Comparison of ENCODE assay signal across 14 cellular contexts in the genomic region with DNA sequence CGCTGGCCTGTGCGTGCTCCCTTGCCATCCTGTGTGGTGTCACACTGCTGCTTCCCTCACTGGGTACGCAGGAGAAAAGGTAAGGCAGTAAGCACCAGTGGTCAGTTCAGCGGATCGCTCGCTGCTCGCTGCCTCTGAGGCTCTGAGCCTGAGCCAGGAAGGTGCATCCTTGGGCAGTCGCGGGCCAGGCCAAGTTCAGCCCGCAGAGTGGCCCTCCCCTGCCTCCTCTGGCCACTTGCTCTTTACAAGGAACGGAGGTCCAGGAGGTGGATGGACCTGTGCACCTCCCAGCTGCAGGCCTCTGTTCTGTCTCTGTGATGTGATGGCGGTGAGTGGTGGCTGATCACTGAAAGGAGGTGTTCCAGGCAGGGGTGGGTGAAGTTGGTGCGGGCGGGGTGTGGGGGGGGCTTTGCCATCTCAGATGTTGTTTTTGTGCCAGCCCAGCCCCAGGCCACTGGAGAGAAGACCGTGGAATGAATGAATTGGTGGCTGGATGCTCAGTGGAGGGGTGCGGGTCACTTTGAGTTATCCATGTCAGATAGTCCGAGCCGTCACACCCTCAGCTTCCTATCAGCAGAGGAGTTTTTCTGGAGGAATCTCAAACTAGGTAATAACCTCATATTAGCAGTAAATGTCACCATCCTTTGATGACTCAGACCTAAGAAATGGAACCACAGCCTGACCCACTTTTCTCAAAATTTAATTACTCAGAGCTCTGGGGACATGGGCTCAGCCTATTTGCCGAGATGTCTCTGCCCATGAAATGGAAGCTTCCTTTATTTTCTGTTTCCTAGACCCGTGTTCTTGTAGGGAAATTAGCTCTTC. TPM values are rescaled to one million over a fixed set of nuclear protein-coding genes. Genes with fewer than 3 reads are reported as not detected.
DNase-seq lines count a peak whose midpoint lies in the region; ATAC-seq, FAIRE-seq and TF ChIP-seq lines count a peak whose summit lies in the region.
"Had no signal": no experiment of that assay in that cellular context is flagged by ENCODE, and none has a peak within 500 bp of the region (broad histone marks: within the 10 kb centered on the region; RNA-seq: fewer than 3 reads in every experiment).

No MANE protein-coding gene starts in this region.

- H3K9me3 Mint-ChIP-seq in CD8-positive, alpha-beta memory T cell = no peaks in the 10 kb centered on the region
- H3K9me3 Mint-ChIP-seq: activated T-helper 1 cell treated with anti-CD3 and anti-CD28 coated beads, Interleukin-12 subunit alpha, Interleukin-12 subunit beta, Interleukin-2, Interleukin-4 antibody, amounts not matched to agents 30 ng/mL and 10 ng/mL and 1 ng/mL, durations not matched to agents 14 hours and 24 hours and 36 hours; neural crest cell had no signal

- no peaks in the 10 kb centered on the region for H3K36me3 Mint-ChIP-seq in CD8-positive, alpha-beta memory T cell

- no peak overlapping the region for H2BK15ac ChIP-seq in IMR-90 (ENCODE audit: low read depth, low read length)

- no peak overlapping the region for H3K18ac ChIP-seq in IMR-90 (ENCODE audit: low read depth, low read length)

- 0 out of 2 replicates have a peak overlapping the region, but pooled peaks have one; percentile 14 for H3K14ac ChIP-seq in IMR-90 (replicated peaks; ENCODE audit: low read depth, low read length)

- CTCF ChIA-PET in CD8-positive, alpha-beta memory T cell (lab: Charles Lee) = no interaction called here
- CTCF ChIA-PET in IMR-90 (lab: Yijun Ruan, JAX) (interaction anchor here (0.9 kb wide), 1 partner anchor 199 kb away, joined by 4 read pairs; no protein-coding TSS in a partner anchor), endothelial cell of umbilical vein (lab: Charles Lee) (interaction anchor here (1.1 kb wide), 1 partner anchor 199 kb away, joined by 4 read pairs; no protein-coding TSS in a partner anchor)

- no peak overlapping the region for H2AFZ ChIP-seq in IMR-90 (replicated peaks; ENCODE audit: low read length, poor library complexity)
- H2AFZ ChIP-seq in endothelial cell of umbilical vein (ENCODE audit: low read depth, low read length) = no peak overlapping the region
- H2AFZ ChIP-seq in Karpas-422 (ENCODE audit: low read length) = no peak overlapping the region

- H2BK20ac ChIP-seq in IMR-90 (ENCODE audit: low read depth, low read length) = no peak overlapping the region

- no peak overlapping the region for H3K4me3 ChIP-seq in CD8-positive, alpha-beta memory T cell (ENCODE audit: low read length)
- H3K4me3 ChIP-seq in IMR-90 (ENCODE audit: insufficient read depth, low read depth, low read length) (no peak overlapping the region), endothelial cell of umbilical vein (replicated peaks in 1 of 3; ENCODE audit: insufficient read depth in 1 of 3, low read depth in 1 of 3, low read length in 3 of 3) (no peak overlapping the region), gastrocnemius medialis (no peak overlapping the region), Karpas-422 (ENCODE audit: low read length) (no peak overlapping the region)
- H3K4me3 ChIP-seq: upper lobe of right lung had no signal

- whole genome bisulfite sequencing in IMR-90 (ENCODE audit: extremely low coverage in 2 of 2, insufficient read length in 1 of 2), 2 experiments = 96% methylated on average over 8 of the region's 20 CpGs; no CpG with 5 or more reads in 1 of the 2 experiments

- H3K56ac ChIP-seq in IMR-90 (ENCODE audit: extremely low read depth, insufficient read depth, low read length) = no peak overlapping the region

- H2BK120ac ChIP-seq in IMR-90 (ENCODE audit: low read depth, low read length) = no peak overlapping the region

- H3K4me1 Mint-ChIP-seq in CD8-positive, alpha-beta memory T cell = peaks cover 0 to 11% (median 0%) of the 10 kb centered on the region in 3 donors

- peak overlapping the region in 6 of 7 donors; percentile 23 to 71 (median 62) for H3K4me3 Mint-ChIP-seq in CD8-positive, alpha-beta memory T cell
- H3K4me3 Mint-ChIP-seq: activated T-helper 1 cell treated with anti-CD3 and anti-CD28 coated beads, Interleukin-12 subunit alpha, Interleukin-12 subunit beta, Interleukin-2, Interleukin-4 antibody, amounts not matched to agents 30 ng/mL and 10 ng/mL and 1 ng/mL, durations not matched to agents 14 hours and 24 hours and 36 hours; neural crest cell had no signal

- POLR2A ChIA-PET in CD8-positive, alpha-beta memory T cell (lab: Charles Lee) = no interaction called here
- POLR2A ChIA-PET in IMR-90 (lab: Charles Lee; ENCODE audit: unreplicated experiment) = interaction anchor here (0.7 kb wide), 1 partner anchor 319 kb away, joined by 4 read pairs; no protein-coding TSS in a partner anchor
- POLR2A ChIA-PET in endothelial cell of umbilical vein (lab: Charles Lee) = no interaction called here

- TF ChIP-seq CTCF in IMR-90 (conservative IDR thresholded peaks at IDR 0.05; ENCODE audit: low read depth, low read length) (no peak), endothelial cell of umbilical vein (IDR thresholded peaks at IDR 0.05; ENCODE audit: extremely low read depth in 1 of 2, insufficient read depth in 1 of 2, low read depth in 1 of 2, low read length in 2 of 2) (no peak), gastrocnemius medialis (IDR thresholded peaks at IDR 0.05 in 4 of 5, conservative IDR thresholded peaks at IDR 0.05 in 1 of 5) (no peak)

- H3K27ac ChIP-seq in CD8-positive, alpha-beta memory T cell (ENCODE audit: low read depth, low read length) = no peak overlapping the region
- H3K27ac ChIP-seq in IMR-90 (ENCODE audit: insufficient read depth, low read length) (peak overlapping the region; percentile 14; the same call in 1 of the 2 replicates), endothelial cell of umbilical vein (ENCODE audit: insufficient read depth, low read depth, low read length) (no peak overlapping the region), gastrocnemius medialis (peak overlapping the region in 1 of 4 donors; percentile 22), Karpas-422 (ENCODE audit: low read length) (no peak overlapping the region)
- H3K27ac ChIP-seq: upper lobe of right lung had no signal

- peak overlapping the region in 5 of 8 donors; percentile 78 to 88 (median 88) for H3K27ac Mint-ChIP-seq in CD8-positive, alpha-beta memory T cell
- H3K27ac Mint-ChIP-seq: activated T-helper 1 cell treated with anti-CD3 and anti-CD28 coated beads, Interleukin-12 subunit alpha, Interleukin-12 subunit beta, Interleukin-2, Interleukin-4 antibody, amounts not matched to agents 30 ng/mL and 10 ng/mL and 1 ng/mL, durations not matched to agents 14 hours and 24 hours and 36 hours had no signal

- BruUV-seq in IMR-90 (replicated peaks; lab: Mats Ljungman, UMichigan) = no TSS peak
- no TSS peak for BruUV-seq in endothelial cell of umbilical vein (replicated peaks; lab: Mats Ljungman, UMichigan)

- H4K20me1 ChIP-seq in IMR-90 (ENCODE audit: insufficient read depth, low read length) (peaks cover 89% of the 10 kb centered on the region), endothelial cell of umbilical vein (replicated peaks; ENCODE audit: control insufficient read depth, extremely low read depth, insufficient read depth, low read length) (no peaks in the 10 kb centered on the region), Karpas-422 (ENCODE audit: insufficient read depth, low read depth, low read length) (no peaks in the 10 kb centered on the region)

- peak overlapping the region; percentile 10; the same call in 1 of the 2 replicates for H3K4ac ChIP-seq in IMR-90 (ENCODE audit: low read depth, low read length)

- no peak for ATAC-seq in IMR-90 (ENCODE audit: low read depth)
- ATAC-seq in gastrocnemius medialis = peak; percentile 37 to 59
- ATAC-seq in HG03342 (IDR thresholded peaks at IDR 0.05; ENCODE audit: unreplicated experiment) = no peak
- ATAC-seq in GM21528 (IDR thresholded peaks at IDR 0.05; ENCODE audit: low FRiP score, unreplicated experiment) = no peak
- ATAC-seq: upper lobe of right lung had no signal

- no peak for TF ChIP-seq RAD21 in IMR-90 (IDR thresholded peaks at IDR 0.05; ENCODE audit: low read length)

- no peaks in the 10 kb centered on the region for H3K9me3 ChIP-seq in CD8-positive, alpha-beta memory T cell (ENCODE audit: low read length)
- H3K9me3 ChIP-seq in IMR-90 (ENCODE audit: control insufficient read depth, insufficient read depth, low read length) = no peaks in the 10 kb centered on the region
- H3K9me3 ChIP-seq in endothelial cell of umbilical vein (replicated peaks; ENCODE audit: control insufficient read depth, insufficient read depth, low read length) = no peaks in the 10 kb centered on the region
- no peaks in the 10 kb centered on the region for H3K9me3 ChIP-seq in gastrocnemius medialis
- H3K9me3 ChIP-seq in Karpas-422 (ENCODE audit: low read length) = no peaks in the 10 kb centered on the region
- H3K9me3 ChIP-seq: upper lobe of right lung had no signal

- in situ Hi-C loops in IMR-90 (cut with MboI; ENCODE audit: low sequenced_read_pairs) = no loop called here
- in situ Hi-C loops in gastrocnemius medialis (cut with MboI; ENCODE audit: low sequenced_read_pairs in 4 of 4) = no loop called here

- no peaks in the 10 kb centered on the region for H3K9me2 ChIP-seq in Karpas-422 (replicated peaks; ENCODE audit: insufficient read depth, low read length)

- H2BK5ac ChIP-seq in IMR-90 (ENCODE audit: low read depth, low read length, poor library complexity, severe bottlenecking) = peak overlapping the region; percentile 8

- no peak overlapping the region for H4K5ac ChIP-seq in IMR-90 (ENCODE audit: low read depth, low read length)

- no peaks in the 10 kb centered on the region for H3K4me1 ChIP-seq in CD8-positive, alpha-beta memory T cell (ENCODE audit: insufficient read depth, low read length)
- H3K4me1 ChIP-seq in IMR-90 (ENCODE audit: control insufficient read depth, insufficient read depth, low read length) = peaks cover 38% of the 10 kb centered on the region
- peaks cover 12% of the 10 kb centered on the region for H3K4me1 ChIP-seq in endothelial cell of umbilical vein (ENCODE audit: control insufficient read depth, extremely low read depth, insufficient read depth, low read length)
- no peaks in the 10 kb centered on the region for H3K4me1 ChIP-seq in gastrocnemius medialis
- no peaks in the 10 kb centered on the region for H3K4me1 ChIP-seq in Karpas-422 (ENCODE audit: low read length)

- peaks cover 1 to 13% of the 10 kb centered on the region in 2 donors for H3K27me3 Mint-ChIP-seq in CD8-positive, alpha-beta memory T cell

- H3K79me1 ChIP-seq in IMR-90 (ENCODE audit: low read depth in 1 of 2, low read length in 2 of 2) = peaks cover 1 to 88% of the 10 kb centered on the region in 2 experiments; a peak in 3 of 4 replicates

- no peaks in the 10 kb centered on the region for H3K36me3 ChIP-seq in CD8-positive, alpha-beta memory T cell (ENCODE audit: insufficient read depth, low read length)
- H3K36me3 ChIP-seq in IMR-90 (ENCODE audit: control insufficient read depth, insufficient read depth, low read length) (peaks cover 48% of the 10 kb centered on the region), endothelial cell of umbilical vein (ENCODE audit: control insufficient read depth in 2 of 2, extremely low read depth in 1 of 2, insufficient read depth in 2 of 2, low read length in 2 of 2) (peaks cover 0 to 6% of the 10 kb centered on the region in 2 experiments), gastrocnemius medialis (no peaks in the 10 kb centered on the region), Karpas-422 (ENCODE audit: insufficient read depth, low read length) (no peaks in the 10 kb centered on the region)
- H3K36me3 ChIP-seq: upper lobe of right lung had no signal

- H3K79me2 ChIP-seq in endothelial cell of umbilical vein (ENCODE audit: control insufficient read depth, insufficient read depth, low read length) = peaks cover 46% of the 10 kb centered on the region
- no peaks in the 10 kb centered on the region for H3K79me2 ChIP-seq in Karpas-422 (ENCODE audit: low read length)

- H3K9me1 ChIP-seq in IMR-90 (ENCODE audit: insufficient read depth, low read length) (peaks cover 50% of the 10 kb centered on the region), endothelial cell of umbilical vein (replicated peaks; ENCODE audit: control insufficient read depth, extremely low read depth, insufficient read depth, low read length) (no peaks in the 10 kb centered on the region)

- 0 out of 2 replicates have a peak overlapping the region, but pooled peaks have one; percentile 65 for H3K23ac ChIP-seq in IMR-90 (ENCODE audit: low read depth, low read length)

- intact Hi-C loops in IMR-90 (cut with micrococcal nuclease) (loop anchor here (10.0 kb wide), 2 partner anchors 86 to 484 kb away; partner anchors contain the start of gene RNU6ATAC), endothelial cell of umbilical vein (cut with micrococcal nuclease) (no loop called here), gastrocnemius medialis (cut with DNase I; ENCODE audit: low total_unique reads) (no loop called here)

- no peaks in the 10 kb centered on the region for H3K27me3 ChIP-seq in CD8-positive, alpha-beta memory T cell (ENCODE audit: insufficient read depth, low read length, poor library complexity, severe bottlenecking)
- H3K27me3 ChIP-seq in IMR-90 (ENCODE audit: control insufficient read depth, insufficient read depth, low read length) (no peaks in the 10 kb centered on the region), endothelial cell of umbilical vein (ENCODE audit: control insufficient read depth in 2 of 2, insufficient read depth in 2 of 2, low read length in 2 of 2) (no peaks in the 10 kb centered on the region), gastrocnemius medialis (peaks cover 6 to 8% (median 7%) of the 10 kb centered on the region in 3 donors), Karpas-422 (ENCODE audit: low read length) (no peaks in the 10 kb centered on the region)
- H3K27me3 ChIP-seq: upper lobe of right lung had no signal

- FAIRE-seq in endothelial cell of umbilical vein (lab: Jason Lieb, UNC) = no peak

- H2AK9ac ChIP-seq in IMR-90 (replicated peaks; ENCODE audit: low read depth, low read length, poor library complexity) = no peak overlapping the region

- no peak overlapping the region; a peak in 1 of 4 replicates for H4K8ac ChIP-seq in IMR-90 (ENCODE audit: low read depth in 2 of 2, low read length in 2 of 2)

- no peak overlapping the region for H4K91ac ChIP-seq in IMR-90 (ENCODE audit: insufficient read depth, low read depth, low read length)

- dilution Hi-C loops in IMR-90 (cut with HindIII; ENCODE audit: low sequenced_read_pairs, unreplicated experiment) (no loop called here), endothelial cell of umbilical vein (cut with MboI; ENCODE audit: extremely low pct_ligation_motif_present, low sequenced_read_pairs) (no loop called here)

- TF ChIP-seq POLR2A in IMR-90 (IDR thresholded peaks at IDR 0.05; ENCODE audit: low read depth, low read length) (no peak), endothelial cell of umbilical vein (IDR thresholded peaks at IDR 0.05; ENCODE audit: low read depth, low read length) (no peak), gastrocnemius medialis (IDR thresholded peaks at IDR 0.05) (no peak)

- H3K4me2 ChIP-seq in IMR-90 (ENCODE audit: low read depth, low read length) (peak overlapping the region; percentile 10; the same call in 1 of the 2 replicates), endothelial cell of umbilical vein (ENCODE audit: insufficient read depth, low read length) (no peak overlapping the region), Karpas-422 (ENCODE audit: low read depth, low read length, poor library complexity, severe bottlenecking) (no peak overlapping the region)

- H3K9ac ChIP-seq in IMR-90 (ENCODE audit: low read depth, low read length) (no peak overlapping the region), endothelial cell of umbilical vein (replicated peaks; ENCODE audit: extremely low read depth, insufficient read depth, low read length) (no peak overlapping the region), Karpas-422 (ENCODE audit: low read length) (no peak overlapping the region)

- DNase-seq in CD8-positive, alpha-beta memory T cell = peak in 1 of 5 donors; percentile 20
- peak; percentile 56 for DNase-seq in IMR-90
- no peak for DNase-seq in endothelial cell of umbilical vein (ENCODE audit: low read depth, low spot score)
- DNase-seq in gastrocnemius medialis = no peak
- DNase-seq in NCI-H524 treated with DMSO at 0.1 percent for 48 hours (lab: John Stamatoyannopoulos, UW) = no peak
- DNase-seq in Karpas-422 = no peak
- DNase-seq: DMS79 treated with DMSO at 0.1 percent for 48 hours; NCI-H1436; stimulated activated CD4-positive, alpha-beta T cell treated with anti-CD3 and anti-CD28 coated beads, Interleukin-4, amount 100 ng/mL, for 24 hours; upper lobe of right lung had no signal

- peak overlapping the region; percentile 48; the same call in 1 of the 2 replicates for H2AK5ac ChIP-seq in IMR-90 (ENCODE audit: low read depth, low read length)

RNA-seq across cellular contexts. Expression of gene COL5A1, which starts 7.3 kb away (rescaled TPM):
- total RNA-seq in CD8-positive, alpha-beta memory T cell = under 1 TPM; 0.02 to 0.13 TPM
- polyA plus RNA-seq in CD8-positive, alpha-beta memory T cell = 0.43 TPM
- total RNA-seq in IMR-90 (2012; rRNA removed) (19.2 and 21.1 TPM in 2 replicates), endothelial cell of umbilical vein (164 and 175 TPM in 2 replicates), gastrocnemius medialis (1 to 10 TPM; 1.6 to 2.8 (median 2.3) TPM)
- polyA plus RNA-seq in IMR-90 (2012; rRNA removed) (154 and 173 TPM in 2 replicates), endothelial cell of umbilical vein (97.4 and 102 TPM in 2 replicates)
- 95.5 and 194 TPM in 2 replicates for polyA plus RNA-seq in IMR-90 (2012; cell fraction: cytosol; rRNA removed)
- polyA plus RNA-seq in IMR-90 (2012; cell fraction: nucleus; rRNA removed; ENCODE audit: low replicate concordance) = 391 and 419 TPM in 2 replicates
- polyA plus RNA-seq in endothelial cell of umbilical vein (2011; cell fraction: cytosol; rRNA removed) = 104 and 105 TPM in 2 replicates
- 264 and 309 TPM in 2 replicates for polyA plus RNA-seq in endothelial cell of umbilical vein (2011; cell fraction: nucleus; rRNA removed)
- polyA plus RNA-seq in endothelial cell of umbilical vein (2012) = 168 and 382 TPM in 2 replicates
- polyA minus RNA-seq in endothelial cell of umbilical vein = 111 and 113 TPM in 2 replicates
- 29.8 TPM for polyA minus RNA-seq in endothelial cell of umbilical vein (2011; cell fraction: cytosol; rRNA and poly(A)+ RNA removed)
- polyA minus RNA-seq in endothelial cell of umbilical vein (2011; cell fraction: nucleus; rRNA and poly(A)+ RNA removed) = 81.2 and 123 TPM in 2 replicates
- under 0.01 TPM in 1 of 2 replicates, not detected in the other for total RNA-seq in Karpas-422 (2014; rRNA removed; shearing (Covaris generic); ENCODE audit: low replicate concordance)
- total RNA-seq: activated T-helper 1 cell treated with anti-CD3 and anti-CD28 coated beads, Interleukin-12 subunit alpha, Interleukin-12 subunit beta, Interleukin-2, Interleukin-4 antibody, amounts not matched to agents 30 ng/mL and 10 ng/mL and 1 ng/mL, durations not matched to agents 14 hours and 24 hours and 36 hours had no signal

Comparison
In these comparisons a context has a peak if more than half of its experiments do, and no peak if none do; other contexts are left out.
1. ATAC-seq: peak in gastrocnemius medialis (2 of 2); none in IMR-90 (single experiment), HG03342 (single experiment) and GM21528 (single experiment).